In the genomic region with DNA sequence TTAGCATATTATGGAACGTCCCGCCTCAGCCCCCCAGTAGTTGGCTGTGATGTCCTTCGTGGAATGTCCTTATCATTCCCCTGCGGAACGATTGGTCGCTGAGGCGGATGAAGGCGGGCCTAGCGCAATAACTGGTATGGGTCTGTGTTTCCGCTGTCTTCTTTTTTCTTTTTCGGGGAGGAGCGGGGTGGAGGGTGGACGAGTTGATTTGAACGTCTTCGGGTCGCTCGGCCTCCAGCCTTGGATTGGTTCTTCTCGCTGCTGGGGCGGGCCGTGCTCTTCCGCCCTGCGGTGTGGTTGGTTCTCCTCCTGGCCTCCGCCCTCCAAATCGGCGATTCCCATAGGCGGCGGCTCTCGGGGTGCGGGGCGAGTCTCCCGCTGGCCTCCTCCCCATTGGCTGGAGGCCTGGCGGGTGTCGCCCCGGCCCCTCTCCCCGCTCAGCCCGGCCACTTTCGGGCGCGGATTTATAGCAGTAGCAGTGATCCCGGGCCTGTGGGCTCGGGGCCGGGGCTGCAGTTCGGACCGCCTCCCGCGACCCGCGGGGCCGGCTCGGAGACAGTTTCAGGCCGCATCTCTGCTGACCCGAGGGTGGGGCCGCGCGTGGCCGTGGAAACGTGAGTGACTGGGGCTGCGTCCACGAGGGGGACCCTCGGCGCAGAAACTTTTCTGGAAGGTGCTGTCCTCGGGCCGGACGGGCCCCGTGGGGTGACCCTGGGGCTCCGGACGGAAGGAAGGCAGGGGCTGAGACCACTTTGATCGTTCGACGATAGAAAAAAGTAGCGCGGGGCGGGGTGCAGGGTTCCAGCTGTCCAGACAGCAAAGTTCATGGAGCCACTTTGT, we compare ENCODE assay signal across 8 cellular contexts.
DNase-seq lines count a peak whose midpoint lies in the region; ATAC-seq and TF ChIP-seq lines count a peak whose summit lies in the region.

No MANE protein-coding gene starts in this region.

- DNase-seq in NCI-H526 treated with DMSO at 0.1 percent for 48 hours (lab: John Stamatoyannopoulos, UW) (peak; percentile 100), cortex of kidney (lab: John Stamatoyannopoulos, UW) (peak; percentile 86), left kidney (ENCODE audit: low read depth, low spot score) (peak; percentile 100)
- peak; percentile 94 for DNase-seq in activated CD4-positive, alpha-beta T cell treated with anti-CD3 and anti-CD28 coated beads, Interleukin-2, amount 50 U/mL, for 1 hour
- peak; percentile 97 for DNase-seq in stimulated activated CD4-positive, alpha-beta T cell treated with anti-CD3 and anti-CD28 coated beads, Interleukin-1b, Interleukin-23, amount 100 ng/mL, for 48 hours

- peak; percentile 21 for TF ChIP-seq CTCF in C4-2B (conservative IDR thresholded peaks at IDR 0.05)

- peak overlapping the region; percentile 92 for H3K27ac ChIP-seq in C4-2B

- peak; percentile 44 for ATAC-seq in GM19372 (IDR thresholded peaks at IDR 0.05; ENCODE audit: low read depth, unreplicated experiment)
- peak; percentile 49 for ATAC-seq in HG03521 (IDR thresholded peaks at IDR 0.05; ENCODE audit: unreplicated experiment)

Comparison
In these comparisons a context has a peak if more than half of its experiments do, and no peak if none do; other contexts are left out.
1. Peak in every context shown above with its lines: DNase-seq, ATAC-seq and H3K27ac ChIP-seq.